Comparison of ENCODE assay signal across 25 cellular contexts in genomic region chr2:238168196-238168815, GRCh38. TPM values are rescaled to one million over a fixed set of nuclear protein-coding genes. Genes with fewer than 3 reads are reported as not detected.
DNase-seq lines count a peak whose midpoint lies in the region; ATAC-seq, FAIRE-seq and TF ChIP-seq lines count a peak whose summit lies in the region.
"Had no signal": no experiment of that assay in that cellular context is flagged by ENCODE, and none has a peak within 500 bp of the region (broad histone marks: within the 10 kb centered on the region; RNA-seq: fewer than 3 reads in every experiment).

No MANE protein-coding gene starts in this region.

- H3K36me3 ChIP-seq in HepG2 (replicated peaks in 1 of 2; ENCODE audit: control insufficient read depth in 1 of 2, insufficient read depth in 2 of 2, low read length in 2 of 2) (peaks cover 22 to 39% of the 10 kb centered on the region in 2 experiments), right lobe of liver (peaks cover 0 to 22% (median 0%) of the 10 kb centered on the region in 4 donors), astrocyte (ENCODE audit: insufficient read depth, low read length) (peaks cover 14% of the 10 kb centered on the region)
- H3K36me3 ChIP-seq: neural progenitor cell had no signal

- H3K27ac ChIP-seq in HepG2 (ENCODE audit: extremely low read length, insufficient read depth, low read length) (no peak overlapping the region), right lobe of liver (no peak overlapping the region), astrocyte (ENCODE audit: low read depth, low read length) (peak overlapping the region; percentile 98)
- H3K27ac ChIP-seq: neural progenitor cell had no signal

- CTCF ChIA-PET in HepG2 (lab: Yijun Ruan, JAX; ENCODE audit: low intra/inter-chr PET ratio, low total read pairs): no interaction called here

- H3K79me2 ChIP-seq in HepG2 (ENCODE audit: insufficient read depth, low read length) (no peaks in the 10 kb centered on the region), astrocyte (ENCODE audit: insufficient read depth, low read length) (peaks cover 5% of the 10 kb centered on the region)

- in situ Hi-C loops in HepG2 (cut with HindIII; ENCODE audit: extremely low pct_ligation_motif_present, low pct_unique_long_range_greater_than_20kb): no loop called here

- peaks cover 21% of the 10 kb centered on the region for H3K36me3 Mint-ChIP-seq in astrocyte (ENCODE audit: low read depth, unreplicated experiment)

- peaks cover 11% of the 10 kb centered on the region for H3K27me3 Mint-ChIP-seq in astrocyte (ENCODE audit: low read depth, unreplicated experiment)

- H3K9me3 Mint-ChIP-seq in astrocyte (ENCODE audit: unreplicated experiment): no peaks in the 10 kb centered on the region
- H3K9me3 Mint-ChIP-seq: activated CD4-positive, alpha-beta T cell treated with anti-CD3 and anti-CD28 coated beads, Interleukin-2, amount 10 ng/mL, durations not matched to agents 24 days and 14 days; activated naive CD8-positive, alpha-beta T cell treated with anti-CD3 and anti-CD28 coated beads, Interleukin-2, amount 10 ng/mL, durations not matched to agents 7 days and 5 days; memory B cell had no signal

- H3K4me2 ChIP-seq in HepG2 (ENCODE audit: low read depth, low read length): no peak overlapping the region
- peak overlapping the region; percentile 81 for H3K4me2 ChIP-seq in astrocyte (ENCODE audit: low read length)
- H3K4me2 ChIP-seq: neural progenitor cell had no signal

- H3K27ac Mint-ChIP-seq in astrocyte (ENCODE audit: unreplicated experiment): peak overlapping the region; percentile 98
- H3K27ac Mint-ChIP-seq: activated CD4-positive, alpha-beta T cell treated with anti-CD3 and anti-CD28 coated beads, Interleukin-2, amount 10 ng/mL, durations not matched to agents 24 days and 14 days; activated naive CD8-positive, alpha-beta T cell treated with anti-CD3 and anti-CD28 coated beads, Interleukin-2, amount 10 ng/mL, durations not matched to agents 7 days and 5 days; memory B cell; neural progenitor cell had no signal

- no peak overlapping the region for H2AFZ ChIP-seq in HepG2 (ENCODE audit: low read length)
- H2AFZ ChIP-seq in astrocyte (ENCODE audit: low read depth, low read length): no peak overlapping the region
- H2AFZ ChIP-seq: neural progenitor cell had no signal

- H3K9ac ChIP-seq in HepG2 (ENCODE audit: insufficient read depth, low read depth, low read length) (no peak overlapping the region), astrocyte (ENCODE audit: low read length) (peak overlapping the region; percentile 25)
- H3K9ac ChIP-seq: neural progenitor cell had no signal

- intact Hi-C loops in HepG2 (cut with micrococcal nuclease; ENCODE audit: unreplicated experiment) (no loop called here), right lobe of liver (cut with DNase I) (no loop called here)

- POLR2A ChIA-PET in HepG2 (lab: Yijun Ruan, JAX): no interaction called here

- 98% methylated on average over 10 of the region's 11 CpGs for WGBS in HepG2 (ENCODE audit: low lambda C conversion rate)
- WGBS in right lobe of liver (ENCODE audit: insufficient coverage, low coverage, low lambda C conversion rate, missing lambda C conversion rate): 63% methylated on average over 2 of the region's 11 CpGs

- DNase-seq in HepG2 (ENCODE audit: low spot score) (no peak), right lobe of liver (no peak), astrocyte (ENCODE audit: low read depth) (no peak), mesenteric fat pad (ENCODE audit: low spot score) (peak; percentile 51), EL (no peak), midbrain (lab: John Stamatoyannopoulos, UW) (no peak), HPDE6-E6E7 (ENCODE audit: extremely low spot score) (no peak), A172 (ENCODE audit: low spot score) (no peak)
- DNase-seq: activated CD4-positive, alpha-beta T cell treated with anti-CD3 and anti-CD28 coated beads, Interleukin-2, amount 10 ng/mL, durations not matched to agents 24 days and 14 days; activated naive CD8-positive, alpha-beta T cell treated with anti-CD3 and anti-CD28 coated beads, Interleukin-2, amount 10 ng/mL, durations not matched to agents 7 days and 5 days; activated T-cell treated with anti-CD3 and anti-CD28 coated beads, Interleukin-2, amount 50 U/mL, for 48 hours; Caco-2; cerebellar nuclear complex; glutamatergic neuron; H9; MV-4-11; NCI-H2107; NCI-H748 treated with DMSO at 0.1 percent for 48 hours had no signal

- no peak overlapping the region for H3K4me3 ChIP-seq in HepG2 (replicated peaks in 1 of 3; ENCODE audit: insufficient read depth in 1 of 3, low read depth in 2 of 3, low read length in 3 of 3)
- no peak overlapping the region for H3K4me3 ChIP-seq in right lobe of liver
- peak overlapping the region; percentile 33 for H3K4me3 ChIP-seq in astrocyte (ENCODE audit: insufficient read depth, low read depth, low read length)
- H3K4me3 ChIP-seq: neural progenitor cell, Peyer's patch, tibial nerve had no signal

- peaks cover 26% of the 10 kb centered on the region for H3K4me1 Mint-ChIP-seq in astrocyte (ENCODE audit: low read depth, unreplicated experiment)
- H3K4me1 Mint-ChIP-seq: activated CD4-positive, alpha-beta T cell treated with anti-CD3 and anti-CD28 coated beads, Interleukin-2, amount 10 ng/mL, durations not matched to agents 24 days and 14 days had no signal

- H3K4me3 Mint-ChIP-seq in astrocyte (ENCODE audit: unreplicated experiment): peak overlapping the region; percentile 29
- H3K4me3 Mint-ChIP-seq: activated CD4-positive, alpha-beta T cell treated with anti-CD3 and anti-CD28 coated beads, Interleukin-2, amount 10 ng/mL, durations not matched to agents 24 days and 14 days; activated naive CD8-positive, alpha-beta T cell treated with anti-CD3 and anti-CD28 coated beads, Interleukin-2, amount 10 ng/mL, durations not matched to agents 7 days and 5 days; H9; memory B cell; neural progenitor cell had no signal

- H3K4me1 ChIP-seq in HepG2 (ENCODE audit: insufficient read depth, low read length) (peaks cover 14% of the 10 kb centered on the region), right lobe of liver (peaks cover 0 to 17% (median 9%) of the 10 kb centered on the region in 4 donors), astrocyte (ENCODE audit: insufficient read depth, low read length) (peaks cover 45% of the 10 kb centered on the region)
- H3K4me1 ChIP-seq: Caco-2, neural progenitor cell had no signal

- TF ChIP-seq EP300 in HepG2 (IDR thresholded peaks at IDR 0.05; ENCODE audit: low read depth in 2 of 2, low read length in 2 of 2) (no peak), HepG2 (CRISPR knock-in tag; IDR thresholded peaks at IDR 0.05; ENCODE audit: borderline replicate concordance) (no peak)

- ATAC-seq in HepG2 (no peak), right lobe of liver (no peak)

- H3K9me3 ChIP-seq in HepG2 (ENCODE audit: low read length): no peaks in the 10 kb centered on the region
- H3K9me3 ChIP-seq in right lobe of liver: no peaks in the 10 kb centered on the region
- H3K9me3 ChIP-seq in astrocyte (ENCODE audit: insufficient read depth, low read depth, low read length): no peaks in the 10 kb centered on the region
- H3K9me3 ChIP-seq: Caco-2, Peyer's patch, tibial nerve had no signal

- BruUV-seq in HepG2 (replicated peaks; lab: Mats Ljungman, UMichigan): no TSS peak

- peaks cover 5 to 10% of the 10 kb centered on the region in 2 experiments; a peak in 4 of 5 replicates for H3K27me3 ChIP-seq in HepG2 (ENCODE audit: control insufficient read depth in 1 of 2, insufficient read depth in 2 of 2, low read length in 2 of 2)
- no peaks in the 10 kb centered on the region for H3K27me3 ChIP-seq in right lobe of liver
- H3K27me3 ChIP-seq in astrocyte (ENCODE audit: insufficient read depth, low read length): no peaks in the 10 kb centered on the region

- H4K20me1 ChIP-seq in HepG2 (ENCODE audit: insufficient read depth, low read length) (no peaks in the 10 kb centered on the region), astrocyte (ENCODE audit: insufficient read depth, low read length) (no peaks in the 10 kb centered on the region)

- no peak for TF ChIP-seq POLR2A in HepG2 (IDR thresholded peaks at IDR 0.05; ENCODE audit: insufficient read depth in 1 of 2, low read depth in 2 of 2, low read length in 2 of 2)
- no peak for TF ChIP-seq POLR2A in right lobe of liver (IDR thresholded peaks at IDR 0.05)

- TF ChIP-seq RAD21 in HepG2 (CRISPR knock-in tag; IDR thresholded peaks at IDR 0.05): no peak

- TF ChIP-seq CTCF in HepG2 (CRISPR knock-in tag; IDR thresholded peaks at IDR 0.05) (no peak), right lobe of liver (IDR thresholded peaks at IDR 0.05) (no peak), astrocyte (IDR thresholded peaks at IDR 0.05; ENCODE audit: insufficient read depth, low read depth, low read length) (no peak)

- FAIRE-seq in HepG2 (lab: Jason Lieb, UNC) (no peak), astrocyte (lab: Jason Lieb, UNC) (no peak)
- FAIRE-seq: endometrium, GM12892 had no signal

RNA-seq across cellular contexts. Expression of gene ERFE, which starts 9.5 kb away (rescaled TPM):
- total RNA-seq in HepG2 (2016; rRNA removed; fragmentation: Illumina TruSeq; extraction: Trizol) (not detected in 2 replicates), right lobe of liver (1 to 10 TPM in 1 of 6 experiments, under 1 TPM in 2, not detected in 3; 0.27 to 1.4 (median 0.31) TPM), astrocyte (0.60 and 1.4 TPM in 2 replicates), mesenteric fat pad (1.5 TPM)
- total RNA-seq in HepG2 (2016; cell fraction: cytosol; rRNA removed; fragmentation: Illumina TruSeq; extraction: Trizol; ENCODE audit: low read depth): not detected in 2 replicates
- not detected in 2 replicates for total RNA-seq in HepG2 (2016; cell fraction: insoluble cytoplasmic fraction; rRNA removed; fragmentation: Illumina TruSeq; extraction: Trizol)
- not detected in 2 replicates for total RNA-seq in HepG2 (2016; cell fraction: membrane; rRNA removed; fragmentation: Illumina TruSeq; extraction: Trizol)
- total RNA-seq in HepG2 (2016; cell fraction: nucleus; rRNA removed; fragmentation: Illumina TruSeq; extraction: Trizol): not detected in 2 replicates
- 0.05 and 0.09 TPM in 2 replicates for polyA plus RNA-seq in HepG2 (2011; rRNA removed)
- polyA plus RNA-seq in HepG2 (2011; cell fraction: cytosol; rRNA removed): 0.06 TPM in 1 of 2 replicates, not detected in the other
- polyA plus RNA-seq in HepG2 (2011; cell fraction: nucleus; rRNA removed): 0.05 and 0.31 TPM in 2 replicates
- polyA plus RNA-seq in HepG2 (2012): 0.28 TPM in 1 of 2 replicates, not detected in the other
- polyA plus RNA-seq in HepG2 (2016; cell fraction: cytosol; fragmentation: Illumina TruSeq; extraction: Trizol; ENCODE audit: low read depth): not detected in 2 replicates
- not detected in 2 replicates for polyA plus RNA-seq in HepG2 (2016; cell fraction: insoluble cytoplasmic fraction; fragmentation: Illumina TruSeq; extraction: Trizol; ENCODE audit: low read depth)
- polyA plus RNA-seq in HepG2 (2016; cell fraction: membrane; fragmentation: Illumina TruSeq; extraction: Trizol; ENCODE audit: low read depth): not detected in 2 replicates
- polyA plus RNA-seq in HepG2 (2016; cell fraction: nucleus; fragmentation: Illumina TruSeq; extraction: Trizol; ENCODE audit: insufficient read depth, low read depth): not detected in 2 replicates
- polyA minus RNA-seq in HepG2 (2011; rRNA and poly(A)+ RNA removed; ENCODE audit: low replicate concordance): 0.22 and 1.4 TPM in 2 replicates
- not detected in 2 replicates for polyA minus RNA-seq in HepG2 (2011; cell fraction: cytosol; rRNA and poly(A)+ RNA removed)
- 0.13 TPM in 1 of 2 replicates, not detected in the other for polyA minus RNA-seq in HepG2 (2011; cell fraction: nucleus; rRNA and poly(A)+ RNA removed)
- 25.3 and 31.3 TPM in 2 replicates for total RNA-seq in A172 (2014; rRNA removed; shearing (Covaris generic))
- total RNA-seq: T-helper 1 cell treated with Interleukin-12 subunit alpha and Interleukin-12 subunit beta and Interleukin-4 antibody, amounts not matched to agents 30 ng/mL and 1 ng/mL, for 36 hours; tibial nerve had no signal

RNA-seq across cellular contexts. Expression of gene KLHL30, which starts 29.8 kb away (rescaled TPM):
- total RNA-seq in HepG2 (2016; rRNA removed; fragmentation: Illumina TruSeq; extraction: Trizol) (not detected in 2 replicates), right lobe of liver (under 1 TPM in 4 of 6 experiments, not detected in 2; 0.04 to 0.19 (median 0.11) TPM), astrocyte (0.53 and 0.59 TPM in 2 replicates), mesenteric fat pad (4.4 TPM)
- not detected in 2 replicates for total RNA-seq in HepG2 (2016; cell fraction: cytosol; rRNA removed; fragmentation: Illumina TruSeq; extraction: Trizol; ENCODE audit: low read depth)
- not detected in 2 replicates for total RNA-seq in HepG2 (2016; cell fraction: insoluble cytoplasmic fraction; rRNA removed; fragmentation: Illumina TruSeq; extraction: Trizol)
- not detected in 2 replicates for total RNA-seq in HepG2 (2016; cell fraction: membrane; rRNA removed; fragmentation: Illumina TruSeq; extraction: Trizol)
- total RNA-seq in HepG2 (2016; cell fraction: nucleus; rRNA removed; fragmentation: Illumina TruSeq; extraction: Trizol): not detected in 2 replicates
- 0.05 and 0.07 TPM in 2 replicates for polyA plus RNA-seq in HepG2 (2011; rRNA removed)
- 0.03 and 0.05 TPM in 2 replicates for polyA plus RNA-seq in HepG2 (2011; cell fraction: cytosol; rRNA removed)
- polyA plus RNA-seq in HepG2 (2011; cell fraction: nucleus; rRNA removed): 0.35 and 0.38 TPM in 2 replicates
- polyA plus RNA-seq in HepG2 (2012): not detected in 2 replicates
- polyA plus RNA-seq in HepG2 (2016; cell fraction: cytosol; fragmentation: Illumina TruSeq; extraction: Trizol; ENCODE audit: low read depth): not detected in 2 replicates
- polyA plus RNA-seq in HepG2 (2016; cell fraction: insoluble cytoplasmic fraction; fragmentation: Illumina TruSeq; extraction: Trizol; ENCODE audit: low read depth): not detected in 2 replicates
- not detected in 2 replicates for polyA plus RNA-seq in HepG2 (2016; cell fraction: membrane; fragmentation: Illumina TruSeq; extraction: Trizol; ENCODE audit: low read depth)
- polyA plus RNA-seq in HepG2 (2016; cell fraction: nucleus; fragmentation: Illumina TruSeq; extraction: Trizol; ENCODE audit: insufficient read depth, low read depth): not detected in 2 replicates
- 0.23 and 0.42 TPM in 2 replicates for polyA minus RNA-seq in HepG2 (2011; rRNA and poly(A)+ RNA removed; ENCODE audit: low replicate concordance)
- polyA minus RNA-seq in HepG2 (2011; cell fraction: cytosol; rRNA and poly(A)+ RNA removed): not detected in 2 replicates
- 0.12 and 0.39 TPM in 2 replicates for polyA minus RNA-seq in HepG2 (2011; cell fraction: nucleus; rRNA and poly(A)+ RNA removed)
- 6.3 and 7.4 TPM in 2 replicates for total RNA-seq in A172 (2014; rRNA removed; shearing (Covaris generic))
- total RNA-seq: activated CD4-positive, alpha-beta T cell treated with anti-CD3 and anti-CD28 coated beads, Interleukin-2, amount 10 ng/mL, durations not matched to agents 24 days and 14 days; activated naive CD8-positive, alpha-beta T cell treated with anti-CD3 and anti-CD28 coated beads, Interleukin-2, amount 10 ng/mL, durations not matched to agents 7 days and 5 days; H9; T-helper 1 cell treated with Interleukin-12 subunit alpha and Interleukin-12 subunit beta and Interleukin-4 antibody, amounts not matched to agents 30 ng/mL and 1 ng/mL, for 36 hours had no signal

RNA-seq across cellular contexts. Expression of gene ILKAP, which starts 35.2 kb away (rescaled TPM):
- total RNA-seq in HepG2 (2016; rRNA removed; fragmentation: Illumina TruSeq; extraction: Trizol): 28.8 and 33.1 TPM in 2 replicates
- 48.9 and 49.3 TPM in 2 replicates for total RNA-seq in HepG2 (2016; cell fraction: cytosol; rRNA removed; fragmentation: Illumina TruSeq; extraction: Trizol; ENCODE audit: low read depth)
- total RNA-seq in HepG2 (2016; cell fraction: insoluble cytoplasmic fraction; rRNA removed; fragmentation: Illumina TruSeq; extraction: Trizol): 29.4 and 32.7 TPM in 2 replicates
- total RNA-seq in HepG2 (2016; cell fraction: membrane; rRNA removed; fragmentation: Illumina TruSeq; extraction: Trizol): 27.7 and 27.8 TPM in 2 replicates
- 36.5 and 38.3 TPM in 2 replicates for total RNA-seq in HepG2 (2016; cell fraction: nucleus; rRNA removed; fragmentation: Illumina TruSeq; extraction: Trizol)
- polyA plus RNA-seq in HepG2 (2011; rRNA removed): 29.6 and 31.7 TPM in 2 replicates
- 18.8 and 19.7 TPM in 2 replicates for polyA plus RNA-seq in HepG2 (2011; cell fraction: cytosol; rRNA removed)
- polyA plus RNA-seq in HepG2 (2011; cell fraction: nucleus; rRNA removed): 88.3 TPM in 2 replicates
- 20.7 and 25.1 TPM in 2 replicates for polyA plus RNA-seq in HepG2 (2012)
- polyA plus RNA-seq in HepG2 (2016; cell fraction: cytosol; fragmentation: Illumina TruSeq; extraction: Trizol; ENCODE audit: low read depth): 19.8 and 22.9 TPM in 2 replicates
- polyA plus RNA-seq in HepG2 (2016; cell fraction: insoluble cytoplasmic fraction; fragmentation: Illumina TruSeq; extraction: Trizol; ENCODE audit: low read depth): 37.7 and 40.4 TPM in 2 replicates
- 21.8 and 23.4 TPM in 2 replicates for polyA plus RNA-seq in HepG2 (2016; cell fraction: membrane; fragmentation: Illumina TruSeq; extraction: Trizol; ENCODE audit: low read depth)
- polyA plus RNA-seq in HepG2 (2016; cell fraction: nucleus; fragmentation: Illumina TruSeq; extraction: Trizol; ENCODE audit: insufficient read depth, low read depth): 90.6 and 92.2 TPM in 2 replicates
- polyA minus RNA-seq in HepG2 (2011; rRNA and poly(A)+ RNA removed; ENCODE audit: low replicate concordance): 19.4 and 31.8 TPM in 2 replicates
- polyA minus RNA-seq in HepG2 (2011; cell fraction: cytosol; rRNA and poly(A)+ RNA removed): 6.0 and 7.4 TPM in 2 replicates
- polyA minus RNA-seq in HepG2 (2011; cell fraction: nucleus; rRNA and poly(A)+ RNA removed): 50.5 and 52.7 TPM in 2 replicates
- 10 to 100 TPM in 5 of 6 experiments, 1 to 10 TPM in 1; 9.8 to 24.3 (median 16.8) TPM for total RNA-seq in right lobe of liver
- total RNA-seq in astrocyte: 32.3 and 35.2 TPM in 2 replicates
- 36.4 TPM for total RNA-seq in mesenteric fat pad
- 21.2 and 22.2 TPM in 2 replicates for total RNA-seq in A172 (2014; rRNA removed; shearing (Covaris generic))

Comparison
In these comparisons a context has a peak if more than half of its experiments do, and no peak if none do; other contexts are left out.
1. RNA of gene ERFE, which starts 9.5 kb away (total RNA-seq): 25.3 to 31.3 TPM in A172; 1.5 TPM in mesenteric fat pad (single experiment), 0.60 to 1.4 TPM in astrocyte, 0.27 to 1.4 TPM in right lobe of liver and not detected in HepG2; every median in the first group is over 10 times any median in the second.